In the genomic region with DNA sequence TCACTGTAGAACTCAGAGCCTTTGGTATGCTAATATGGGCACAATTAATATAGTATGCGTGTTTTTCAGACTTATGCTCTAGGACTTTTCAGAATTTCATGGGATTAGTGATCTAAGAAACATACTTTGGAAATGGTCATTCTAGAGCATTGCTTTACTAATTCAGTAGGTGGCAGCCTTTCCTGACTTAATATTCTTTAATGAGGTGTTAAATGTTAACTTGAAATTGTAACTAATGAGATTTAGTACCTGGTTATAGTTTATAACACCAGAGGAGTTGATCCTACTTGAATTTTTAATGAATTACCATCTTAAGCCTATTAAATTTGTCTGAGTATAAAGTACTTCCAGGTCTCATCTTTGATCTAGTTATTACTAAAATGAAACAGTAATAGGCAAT, we compare ENCODE assay signal across 13 cellular contexts. TPM values are rescaled to one million over a fixed set of nuclear protein-coding genes. Genes with fewer than 3 reads are reported as not detected.
DNase-seq lines count a peak whose midpoint lies in the region; ATAC-seq and TF ChIP-seq lines count a peak whose summit lies in the region.
"Had no signal": no experiment of that assay in that cellular context is flagged by ENCODE, and none has a peak within 500 bp of the region (broad histone marks: within the 10 kb centered on the region; RNA-seq: fewer than 3 reads in every experiment).

No MANE protein-coding gene starts in this region.

- no peaks in the 10 kb centered on the region for H3K27me3 Mint-ChIP-seq in type B pancreatic cell
- H3K27me3 Mint-ChIP-seq: activated B cell treated with CpG ODN at 0.5 μM for 24 hours had no signal

- no peaks in the 10 kb centered on the region for H3K9me3 Mint-ChIP-seq in type B pancreatic cell
- H3K9me3 Mint-ChIP-seq: activated B cell treated with CpG ODN at 0.5 μM for 24 hours had no signal

- H3K27me3 ChIP-seq in cardiac muscle cell, result no peaks in the 10 kb centered on the region
- H3K27me3 ChIP-seq in Loucy (ENCODE audit: insufficient read depth, low read length, poor library complexity, severe bottlenecking), result no peaks in the 10 kb centered on the region
- H3K27me3 ChIP-seq: SJCRH30 had no signal

- no peak for DNase-seq in cardiac muscle cell (ENCODE audit: low read depth in 1 of 2, low spot score in 1 of 2)
- no peak for DNase-seq in left cardiac atrium
- DNase-seq in cerebellum (ENCODE audit: low spot score), result peak; percentile 8
- no peak for DNase-seq in type B pancreatic cell (ENCODE audit: extremely low spot score, unreplicated experiment)
- DNase-seq in hepatic stellate cell (ENCODE audit: low spot score), result no peak
- no peak for DNase-seq in activated gamma-delta T cell (lab: John Stamatoyannopoulos, UW)
- DNase-seq: activated B cell treated with CpG ODN at 0.5 μM for 24 hours; activated CD8-positive, alpha-beta memory T cell treated with anti-CD3 and anti-CD28 coated beads, Interleukin-2, amount 50 U/mL, for 48 hours; NCI-H1048; NCI-H510A treated with DMSO at 0.1 percent for 48 hours; SJCRH30 had no signal

- H3K9me2 ChIP-seq in Loucy (replicated peaks; ENCODE audit: low read depth, low read length), result no peaks in the 10 kb centered on the region

- no peak for ATAC-seq in left cardiac atrium
- ATAC-seq in HG02571 (IDR thresholded peaks at IDR 0.05; ENCODE audit: unreplicated experiment), result no peak

- H3K36me3 ChIP-seq in cardiac muscle cell (peaks cover 32% of the 10 kb centered on the region), Loucy (ENCODE audit: insufficient read depth, low read length) (peaks cover 55% of the 10 kb centered on the region)

- peak; percentile 15 for TF ChIP-seq CTCF in cardiac muscle cell (IDR thresholded peaks at IDR 0.05; ENCODE audit: low read depth, low read length)
- peak; percentile 56 for TF ChIP-seq CTCF in Loucy (conservative IDR thresholded peaks at IDR 0.05; ENCODE audit: low read length)
- peak; percentile 35 for TF ChIP-seq CTCF in type B pancreatic cell (conservative IDR thresholded peaks at IDR 0.05)

- peaks cover 21% of the 10 kb centered on the region for H4K20me1 ChIP-seq in Loucy (ENCODE audit: insufficient read depth, low read length, poor library complexity, severe bottlenecking)

- intact Hi-C loops in left cardiac atrium (cut with DNase I), result no loop called here

- no peak overlapping the region for H3K4me3 Mint-ChIP-seq in type B pancreatic cell
- H3K4me3 Mint-ChIP-seq: activated B cell treated with CpG ODN at 0.5 μM for 24 hours had no signal

- H3K4me1 ChIP-seq in cardiac muscle cell (ENCODE audit: low read depth) (no peaks in the 10 kb centered on the region), Loucy (ENCODE audit: insufficient read depth, low read length, poor library complexity, severe bottlenecking) (no peaks in the 10 kb centered on the region)
- H3K4me1 ChIP-seq: SJCRH30 had no signal

- H3K27ac Mint-ChIP-seq in type B pancreatic cell, result no peak overlapping the region
- H3K27ac Mint-ChIP-seq: activated B cell treated with CpG ODN at 0.5 μM for 24 hours had no signal

- H3K4me1 Mint-ChIP-seq in type B pancreatic cell (ENCODE audit: unreplicated experiment), result no peaks in the 10 kb centered on the region

- no peak overlapping the region for H3K4me2 ChIP-seq in Loucy (ENCODE audit: low read depth, low read length, poor library complexity, severe bottlenecking)

- H3F3A ChIP-seq in Loucy (ENCODE audit: low read depth), result no peaks in the 10 kb centered on the region

- no peak overlapping the region for H3K9ac ChIP-seq in Loucy (ENCODE audit: low read depth, low read length, poor library complexity, severe bottlenecking)

- peaks cover 21% of the 10 kb centered on the region for H3K79me2 ChIP-seq in Loucy (ENCODE audit: insufficient read depth, low read length)

- no peak overlapping the region for H2AFZ ChIP-seq in Loucy (ENCODE audit: low read length)

- H3K4me3 ChIP-seq in cardiac muscle cell, result no peak overlapping the region
- H3K4me3 ChIP-seq in Loucy (ENCODE audit: low read length, poor library complexity, severe bottlenecking), result no peak overlapping the region
- H3K4me3 ChIP-seq: SJCRH30 had no signal

- H3K9me3 ChIP-seq in cardiac muscle cell (ENCODE audit: low read depth) (no peaks in the 10 kb centered on the region), Loucy (ENCODE audit: insufficient read depth, low read depth, low read length) (no peaks in the 10 kb centered on the region)
- H3K9me3 ChIP-seq: SJCRH30 had no signal

- peaks cover 29% of the 10 kb centered on the region for H3K36me3 Mint-ChIP-seq in type B pancreatic cell

- H3K27ac ChIP-seq in cardiac muscle cell, result no peak overlapping the region
- H3K27ac ChIP-seq: SJCRH30 had no signal

RNA-seq across cellular contexts. Expression of gene ACTR2, which starts 28.5 kb away (rescaled TPM):
- total RNA-seq in cardiac muscle cell, result 27.1 and 29.5 TPM in 2 replicates
- 39.3 and 62.9 TPM in 2 replicates for polyA plus RNA-seq in cardiac muscle cell
- 100 to 1,000 TPM; 130 to 145 TPM for total RNA-seq in left cardiac atrium
- total RNA-seq in cerebellum, result 84.7 TPM
- total RNA-seq in type B pancreatic cell (ENCODE audit: low replicate concordance), result 188 and 222 TPM in 2 replicates
